ENCODE assay signal across 16 cellular contexts in genomic region chr4:29052266-29052665, GRCh38.
DNase-seq lines count a peak whose midpoint lies in the region; ATAC-seq and TF ChIP-seq lines count a peak whose summit lies in the region.
"Had no signal": no experiment of that assay in that cellular context is flagged by ENCODE, and none has a peak within 500 bp of the region (broad histone marks: within the 10 kb centered on the region; RNA-seq: fewer than 3 reads in every experiment).

No MANE protein-coding gene starts in this region.

- no peak overlapping the region for H3K9ac ChIP-seq in endodermal cell (ENCODE audit: extremely low read depth, low read length, poor library complexity, severe bottlenecking)
- no peak overlapping the region for H3K9ac ChIP-seq in neural progenitor cell

- no peak for ATAC-seq in GM21447 (IDR thresholded peaks at IDR 0.05; ENCODE audit: unreplicated experiment)
- ATAC-seq in HG03196 (IDR thresholded peaks at IDR 0.05; ENCODE audit: unreplicated experiment), result no peak
- ATAC-seq: CD8-positive, alpha-beta T cell; GM12878; K562 had no signal

- no peaks in the 10 kb centered on the region for H4K20me1 ChIP-seq in neural progenitor cell (ENCODE audit: low read depth)

- H3K4me3 Mint-ChIP-seq in endodermal cell (no peak overlapping the region), neural progenitor cell (no peak overlapping the region)
- H3K4me3 Mint-ChIP-seq: CD14-positive monocyte; CD8-positive, alpha-beta T cell had no signal

- TF ChIP-seq CTCF in endodermal cell (conservative IDR thresholded peaks at IDR 0.05) (peak; percentile 57), neural progenitor cell (IDR thresholded peaks at IDR 0.05) (no peak)

- H3K4me1 ChIP-seq in endodermal cell (ENCODE audit: control insufficient read depth, insufficient read depth, low read length), result peaks cover 3% of the 10 kb centered on the region
- peaks cover 27% of the 10 kb centered on the region for H3K4me1 ChIP-seq in neural progenitor cell

- H3K27me3 ChIP-seq in endodermal cell (ENCODE audit: control insufficient read depth, insufficient read depth, low read length, poor library complexity, severe bottlenecking), result no peaks in the 10 kb centered on the region
- no peaks in the 10 kb centered on the region for H3K27me3 ChIP-seq in neural progenitor cell

- H3K9me3 Mint-ChIP-seq in endodermal cell (peaks cover 4% of the 10 kb centered on the region), neural progenitor cell (peaks cover 11% of the 10 kb centered on the region)

- WGBS in endodermal cell (ENCODE audit: insufficient coverage in 1 of 2, insufficient read length in 1 of 2), 2 experiments, result 80 to 86% methylated on average over 2 to 4 of the region's 4 CpGs

- H3K27ac ChIP-seq in endodermal cell (ENCODE audit: low read depth, low read length) (no peak overlapping the region), neural progenitor cell (no peak overlapping the region)
- H3K27ac ChIP-seq: 22Rv1, HL-60 had no signal

- H3F3A ChIP-seq in neural progenitor cell (ENCODE audit: low read depth), result peaks cover 9% of the 10 kb centered on the region

- H3K4me3 ChIP-seq in endodermal cell (ENCODE audit: low read length) (no peak overlapping the region), neural progenitor cell (no peak overlapping the region)
- H3K4me3 ChIP-seq: GM12878, K562 had no signal

- H3K9me3 ChIP-seq in endodermal cell (ENCODE audit: control insufficient read depth, low read length) (no peaks in the 10 kb centered on the region), neural progenitor cell (ENCODE audit: low read depth) (no peaks in the 10 kb centered on the region)

- peaks cover 23% of the 10 kb centered on the region for H3K4me1 Mint-ChIP-seq in endodermal cell
- H3K4me1 Mint-ChIP-seq in neural progenitor cell, result peaks cover 25% of the 10 kb centered on the region
- H3K4me1 Mint-ChIP-seq: CD14-positive monocyte had no signal

- H3K36me3 ChIP-seq in endodermal cell (ENCODE audit: control insufficient read depth, insufficient read depth, low read length) (no peaks in the 10 kb centered on the region), neural progenitor cell (no peaks in the 10 kb centered on the region)

- H2AFZ ChIP-seq in neural progenitor cell (replicated peaks), result no peak overlapping the region

- peak; percentile 28 for DNase-seq in DMS53 (lab: John Stamatoyannopoulos, UW)
- DNase-seq in DMS53 treated with DMSO at 0.1 percent for 48 hours (lab: John Stamatoyannopoulos, UW; ENCODE audit: unreplicated experiment), result no peak
- peak; percentile 56 for DNase-seq in NCI-H69 (lab: John Stamatoyannopoulos, UW)
- DNase-seq in endodermal cell, result peak; percentile 57
- peak; percentile 21 for DNase-seq in neural progenitor cell (ENCODE audit: low spot score)
- DNase-seq in DMS 273 (lab: John Stamatoyannopoulos, UW; ENCODE audit: unreplicated experiment), result no peak
- DNase-seq: CD8-positive, alpha-beta T cell; COR-L47; GOT3 had no signal

- H3K4me2 ChIP-seq in neural progenitor cell, result peak overlapping the region; percentile 42

- no peaks in the 10 kb centered on the region for H3K27me3 Mint-ChIP-seq in endodermal cell (ENCODE audit: insufficient read depth)
- peaks cover 2% of the 10 kb centered on the region for H3K27me3 Mint-ChIP-seq in neural progenitor cell (ENCODE audit: insufficient read depth, low read depth)

- no peaks in the 10 kb centered on the region for H3K79me2 ChIP-seq in neural progenitor cell (ENCODE audit: low read depth)

- no peak overlapping the region for H3K27ac Mint-ChIP-seq in endodermal cell
- peak overlapping the region; percentile 43 for H3K27ac Mint-ChIP-seq in neural progenitor cell
- H3K27ac Mint-ChIP-seq: CD14-positive monocyte; CD8-positive, alpha-beta T cell had no signal

- no peaks in the 10 kb centered on the region for H3K36me3 Mint-ChIP-seq in endodermal cell (ENCODE audit: low read depth)
- H3K36me3 Mint-ChIP-seq in neural progenitor cell, result peaks cover 4% of the 10 kb centered on the region
- H3K36me3 Mint-ChIP-seq: CD14-positive monocyte; CD8-positive, alpha-beta T cell had no signal

Comparison
In these comparisons a context has a peak if more than half of its experiments do, and no peak if none do; other contexts are left out.
1. DNase-seq: peak in DMS53 (single experiment), NCI-H69 (single experiment), endodermal cell (single experiment) and neural progenitor cell (single experiment); none in DMS53 treated with DMSO at 0.1 percent for 48 hours (single experiment) and DMS 273 (single experiment).